18 cellular contexts compared by ENCODE assay signal in genomic region chr2:165535443-165535842, GRCh38.
"Had no signal": no experiment of that assay in that cellular context is flagged by ENCODE, and none has a peak within 500 bp of the region (broad histone marks: within the 10 kb centered on the region; RNA-seq: fewer than 3 reads in every experiment).

No MANE protein-coding gene starts in this region.

- H3K4me1 ChIP-seq: esophagus squamous epithelium, heart left ventricle, neural progenitor cell, right atrium auricular region, tibial artery, upper lobe of left lung had no signal

- H3K36me3 Mint-ChIP-seq: natural killer cell; stimulated activated memory B cell treated with anti-CD40 and anti-IgM and Interleukin-4, amounts not matched to agents 10 μg/mL and 1 μg/mL and 100 μg/mL, for 72 hours had no signal

- H3K4me3 ChIP-seq: esophagus squamous epithelium, heart left ventricle, mucosa of descending colon, neural progenitor cell, ovary, right atrium auricular region, tibial artery, upper lobe of left lung, uterus had no signal

- H3K9me3 ChIP-seq: esophagus squamous epithelium, mucosa of descending colon, ovary, right atrium auricular region, tibial artery, upper lobe of left lung, uterus had no signal

- H3K27ac Mint-ChIP-seq: dendritic cell treated with granulocyte-macrophage colony-stimulating factor and Interleukin-4, amounts not matched to agents 40 ng/mL and 50 ng/mL, for 4 days; effector memory CD8-positive, alpha-beta T cell; natural killer cell; neural progenitor cell; stimulated activated memory B cell treated with anti-CD40 and anti-IgM and Interleukin-4, amounts not matched to agents 10 μg/mL and 1 μg/mL and 100 μg/mL, for 72 hours; stimulated activated naive CD8-positive, alpha-beta T cell treated with anti-CD3 and anti-CD28 coated beads, Interleukin-15, Interleukin-2, amounts not matched to agents 100 ng/mL and 50 ng/mL, for 24 hours had no signal

- H3K9me3 Mint-ChIP-seq: dendritic cell treated with granulocyte-macrophage colony-stimulating factor and Interleukin-4, amounts not matched to agents 40 ng/mL and 50 ng/mL, for 4 days; effector memory CD8-positive, alpha-beta T cell; neural progenitor cell; stimulated activated memory B cell treated with anti-CD40 and anti-IgM and Interleukin-4, amounts not matched to agents 10 μg/mL and 1 μg/mL and 100 μg/mL, for 72 hours; stimulated activated naive CD8-positive, alpha-beta T cell treated with anti-CD3 and anti-CD28 coated beads, Interleukin-15, Interleukin-2, amounts not matched to agents 100 ng/mL and 50 ng/mL, for 24 hours had no signal

- H2AFZ ChIP-seq: neural progenitor cell had no signal

- H3K27me3 ChIP-seq: esophagus squamous epithelium, heart left ventricle, neural progenitor cell, ovary, right atrium auricular region, tibial artery, upper lobe of left lung, uterus had no signal

- H3K4me3 Mint-ChIP-seq: dendritic cell treated with granulocyte-macrophage colony-stimulating factor and Interleukin-4, amounts not matched to agents 40 ng/mL and 50 ng/mL, for 4 days; effector memory CD8-positive, alpha-beta T cell; natural killer cell; neural progenitor cell; stimulated activated memory B cell treated with anti-CD40 and anti-IgM and Interleukin-4, amounts not matched to agents 10 μg/mL and 1 μg/mL and 100 μg/mL, for 72 hours; stimulated activated naive CD8-positive, alpha-beta T cell treated with anti-CD3 and anti-CD28 coated beads, Interleukin-15, Interleukin-2, amounts not matched to agents 100 ng/mL and 50 ng/mL, for 24 hours had no signal

- ATAC-seq: effector memory CD8-positive, alpha-beta T cell; heart left ventricle; mucosa of descending colon; natural killer cell; stimulated activated memory B cell treated with anti-CD40 and anti-IgM and Interleukin-4, amounts not matched to agents 10 μg/mL and 1 μg/mL and 100 μg/mL, for 72 hours had no signal

- H3K27me3 Mint-ChIP-seq: dendritic cell treated with granulocyte-macrophage colony-stimulating factor and Interleukin-4, amounts not matched to agents 40 ng/mL and 50 ng/mL, for 4 days; stimulated activated naive CD8-positive, alpha-beta T cell treated with anti-CD3 and anti-CD28 coated beads, Interleukin-15, Interleukin-2, amounts not matched to agents 100 ng/mL and 50 ng/mL, for 24 hours had no signal

- H3K4me1 Mint-ChIP-seq: natural killer cell, neural progenitor cell had no signal

- H3K36me3 ChIP-seq: esophagus squamous epithelium, heart left ventricle, ovary, right atrium auricular region, tibial artery, upper lobe of left lung, uterus had no signal

- H3K4me2 ChIP-seq: neural progenitor cell had no signal

- H3K27ac ChIP-seq: esophagus squamous epithelium, heart left ventricle, ovary, right atrium auricular region, tibial artery, upper lobe of left lung, uterus had no signal

- DNase-seq: effector memory CD8-positive, alpha-beta T cell; esophagus squamous epithelium; heart left ventricle; hippocampal formation; kidney glomerular epithelial cell; mucosa of descending colon; natural killer cell; nucleus accumbens; ovary; stimulated activated CD4-positive, alpha-beta T cell treated with anti-CD3 and anti-CD28 coated beads, Interleukin-4, amount 100 ng/mL, for 24 hours; tibial artery; upper lobe of left lung; uterus had no signal

- H3K9ac ChIP-seq: neural progenitor cell had no signal
